In the genomic region with DNA sequence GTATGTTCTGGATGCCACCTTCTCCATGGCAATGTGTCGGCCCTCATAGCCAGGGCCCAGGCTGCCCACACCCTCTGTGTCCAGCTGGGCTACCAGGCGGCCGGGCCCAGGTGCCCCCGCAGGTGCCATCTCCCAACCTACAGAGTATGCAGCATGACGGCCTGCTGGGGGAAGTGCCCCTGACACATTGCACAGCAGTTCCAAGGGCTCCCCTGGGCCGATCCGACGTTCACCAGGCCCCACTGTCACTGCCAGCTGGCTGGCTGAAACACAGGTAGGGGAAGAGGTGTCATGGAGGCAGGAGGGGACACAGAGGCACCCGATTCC, we compare ENCODE assay signal across 26 cellular contexts. TPM values are rescaled to one million over a fixed set of nuclear protein-coding genes. Genes with fewer than 3 reads are reported as not detected.
A peak's percentile ranks its signal among the peaks of the same experiment; 100 is the strongest.
DNase-seq lines count a peak whose midpoint lies in the region; ATAC-seq and TF ChIP-seq lines count a peak whose summit lies in the region.
"Had no signal": no experiment of that assay in that cellular context is flagged by ENCODE, and none has a peak within 500 bp of the region (broad histone marks: within the 10 kb centered on the region; RNA-seq: fewer than 3 reads in every experiment).

No MANE protein-coding gene starts in this region.

- POLR2A ChIA-PET in WTC11 (lab: Charles Lee) = no interaction called here

- H3K4me3 Mint-ChIP-seq in GM23338 (no peak overlapping the region), WTC11 (no peak overlapping the region)

- H3K27me3 Mint-ChIP-seq in GM23338 (ENCODE audit: insufficient read depth, low read depth, poor library complexity) (peaks cover 7% of the 10 kb centered on the region), WTC11 (ENCODE audit: low read depth) (no peaks in the 10 kb centered on the region)

- no peaks in the 10 kb centered on the region; the same call in 1 of the 2 replicates for H3F3A ChIP-seq in GM23338 (replicated peaks; ENCODE audit: low read depth)

- no peak overlapping the region for H2AFZ ChIP-seq in GM23338
- H2AFZ ChIP-seq: GM23248 had no signal

- 0 out of 2 replicates have a peak overlapping the region, but pooled peaks have one; percentile 11 for H3K27ac Mint-ChIP-seq in GM23338
- H3K27ac Mint-ChIP-seq in WTC11 = peak overlapping the region; percentile 8; the same call in 1 of the 2 replicates

- H3K4me1 Mint-ChIP-seq in GM23338 (peaks cover 39% of the 10 kb centered on the region), WTC11 (peaks cover 44% of the 10 kb centered on the region)

- no peak for DNase-seq in GM23338 (ENCODE audit: low spot score)
- DNase-seq in WTC11 (ENCODE audit: low spot score) = no peak
- no peak for DNase-seq in dorsolateral prefrontal cortex
- no peak for DNase-seq in RKO (ENCODE audit: low spot score)
- no peak for DNase-seq in left colon
- DNase-seq in activated CD4-positive, alpha-beta T cell treated with anti-CD3 and anti-CD28 coated beads for 4 hours = no peak
- DNase-seq: CD4-positive, alpha-beta memory T cell; COR-L47; GDM1; GM23248; IMR-90; KG1; MG63; NCI-H2029 treated with DMSO at 0.1 percent for 48 hours; NCI-H446 treated with DMSO at 0.1 percent for 48 hours; NCI-H526; NCI-H82; NK-92 treated with Interleukin-12 subunit alpha and Interleukin-12 subunit beta, amount 100 ng/mL, for 24 hours; PC-3; Right ventricle myocardium superior had no signal

- TF ChIP-seq CTCF in GM23338 (conservative IDR thresholded peaks at IDR 0.05; ENCODE audit: low read depth in 2 of 2) (no peak), WTC11 (IDR thresholded peaks at IDR 0.05) (no peak), dorsolateral prefrontal cortex (IDR thresholded peaks at IDR 0.05 in 54 of 56, conservative IDR thresholded peaks at IDR 0.05 in 2 of 56; ENCODE audit: low read depth in 1 of 56, partially characterized antibody in 56 of 56) (no peak)

- peaks cover 7% of the 10 kb centered on the region for H3K36me3 ChIP-seq in GM23338 (ENCODE audit: insufficient read depth)
- H3K36me3 ChIP-seq: HAP-1, MG63, SJSA1 had no signal

- intact Hi-C loops in dorsolateral prefrontal cortex (cut with DNase I) (no loop called here), left colon (cut with DNase I, micrococcal nuclease) (no loop called here)

- no peaks in the 10 kb centered on the region for H3K27me3 ChIP-seq in GM23338 (ENCODE audit: insufficient read depth)
- H3K27me3 ChIP-seq in dorsolateral prefrontal cortex = no peaks in the 10 kb centered on the region
- H3K27me3 ChIP-seq: MG63, SJSA1 had no signal

- ATAC-seq in GM23338 (no peak), WTC11 (no peak), left colon (no peak)
- ATAC-seq: GM12878, PC-3 had no signal

- H3K36me3 Mint-ChIP-seq in GM23338 (ENCODE audit: low read depth) = peaks cover 39% of the 10 kb centered on the region
- peaks cover 22% of the 10 kb centered on the region for H3K36me3 Mint-ChIP-seq in WTC11

- H3K4me1 ChIP-seq in GM23338 (ENCODE audit: insufficient read depth) = peaks cover 31% of the 10 kb centered on the region

- no peak overlapping the region for H3K4me2 ChIP-seq in GM23338

- no peaks in the 10 kb centered on the region; the same call in 1 of the 2 replicates for H4K20me1 ChIP-seq in GM23338 (replicated peaks; ENCODE audit: insufficient read depth)

- H3K9me2 ChIP-seq in GM23338 (ENCODE audit: insufficient read depth) = no peaks in the 10 kb centered on the region

- peaks cover 36% of the 10 kb centered on the region for H3K79me2 ChIP-seq in GM23338 (replicated peaks; ENCODE audit: insufficient read depth)

- CTCF ChIA-PET in WTC11 (lab: Charles Lee) = interaction anchor here (1.2 kb wide), 1 partner anchor 47 kb away, joined by 4 read pairs; no protein-coding TSS in a partner anchor

- H3K4me3 ChIP-seq in GM23338 (no peak overlapping the region), dorsolateral prefrontal cortex (peak overlapping the region in 5 of 59 donors; percentile 1 to 28 (median 9))
- H3K4me3 ChIP-seq: GM12878, GM23248, HAP-1, MG63, SJSA1 had no signal

- no peaks in the 10 kb centered on the region; the same call in 2 of the 3 replicates for H3K9me3 Mint-ChIP-seq in GM23338
- no peaks in the 10 kb centered on the region for H3K9me3 Mint-ChIP-seq in WTC11
- H3K9me3 Mint-ChIP-seq: CD4-positive, alpha-beta memory T cell had no signal

- H3K27ac ChIP-seq in GM23338 (ENCODE audit: low read depth) (no peak overlapping the region), dorsolateral prefrontal cortex (peak overlapping the region; percentile 65 to 100 (median 98)), temporal lobe (ENCODE audit: low read depth, low read length) (peak overlapping the region; percentile 88)
- H3K27ac ChIP-seq: GM23248, SJSA1 had no signal

TF ChIP-seq in GM23338, 12 proteins besides CTCF, POLR2A, EP300 and RAD21:
- no peak for TF ChIP-seq EZH2phosphoT487 (IDR thresholded peaks at IDR 0.05; ENCODE audit: unreplicated experiment)
- TF ChIP-seq STAT1 (IDR thresholded peaks at IDR 0.05; ENCODE audit: unreplicated experiment) = no peak

TF ChIP-seq in WTC11, 78 proteins besides CTCF, POLR2A, EP300 and RAD21 (continues in another document):
- TF ChIP-seq USF2 (CRISPR knock-in tag; IDR thresholded peaks at IDR 0.05) (no peak), ZNF317 (CRISPR knock-in tag; IDR thresholded peaks at IDR 0.05; ENCODE audit: borderline replicate concordance, low read depth) (no peak), ZSCAN18 (CRISPR knock-in tag; IDR thresholded peaks at IDR 0.05) (no peak), NFE2L1 (CRISPR knock-in tag; IDR thresholded peaks at IDR 0.05) (no peak)
- TF ChIP-seq, protein P1, sequence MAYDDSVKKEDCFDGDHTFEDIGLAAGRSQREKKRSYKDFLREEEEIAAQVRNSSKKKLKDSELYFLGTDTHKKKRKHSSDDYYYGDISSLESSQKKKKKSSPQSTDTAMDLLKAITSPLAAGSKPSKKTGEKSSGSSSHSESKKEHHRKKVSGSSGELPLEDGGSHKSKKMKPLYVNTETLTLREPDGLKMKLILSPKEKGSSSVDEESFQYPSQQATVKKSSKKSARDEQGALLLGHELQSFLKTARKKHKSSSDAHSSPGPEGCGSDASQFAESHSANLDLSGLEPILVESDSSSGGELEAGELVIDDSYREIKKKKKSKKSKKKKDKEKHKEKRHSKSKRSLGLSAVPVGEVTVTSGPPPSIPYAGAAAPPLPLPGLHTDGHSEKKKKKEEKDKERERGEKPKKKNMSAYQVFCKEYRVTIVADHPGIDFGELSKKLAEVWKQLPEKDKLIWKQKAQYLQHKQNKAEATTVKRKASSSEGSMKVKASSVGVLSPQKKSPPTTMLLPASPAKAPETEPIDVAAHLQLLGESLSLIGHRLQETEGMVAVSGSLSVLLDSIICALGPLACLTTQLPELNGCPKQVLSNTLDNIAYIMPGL (CRISPR knock-in tag; IDR thresholded peaks at IDR 0.05) = no peak

RNA-seq across cellular contexts. Expression of gene IGSF8, which starts 5.4 kb away (rescaled TPM):
- 111 and 120 TPM in 2 replicates for total RNA-seq in GM23338 (2014; rRNA removed; shearing (Covaris generic))
- 38.4 and 41.5 TPM in 2 replicates for polyA plus RNA-seq in GM23338 (2016; fragmentation: Nextera tagmentation; extraction: Ambion mirVana)
- total RNA-seq in WTC11 (2021) (86.7 to 101 TPM (median 95.1 TPM) in 3 replicates), dorsolateral prefrontal cortex (100 to 1,000 TPM; 106 to 269 (median 187) TPM), temporal lobe (43.5 TPM), left colon (10 to 100 TPM; 57.6 to 64.0 TPM)

RNA-seq across cellular contexts. Expression of gene KCNJ9, which starts 11.7 kb away (rescaled TPM):
- 0.08 and 0.24 TPM in 2 replicates for total RNA-seq in GM23338 (2014; rRNA removed; shearing (Covaris generic))
- polyA plus RNA-seq in GM23338 (2016; fragmentation: Nextera tagmentation; extraction: Ambion mirVana) = 0.26 and 0.34 TPM in 2 replicates
- total RNA-seq in WTC11 (2021) (0.09 to 0.14 TPM in 2 of 3 replicates, not detected in the other), dorsolateral prefrontal cortex (100 to 1,000 TPM in 76 of 120 experiments, 10 to 100 TPM in 44; 68.4 to 189 (median 105) TPM), temporal lobe (10.6 TPM), left colon (not detected)
- total RNA-seq: A673; CD4-positive, alpha-beta memory T cell; GM12878; GM23248; IMR-90; PC-3; Right ventricle myocardium superior; RPMI7951; SJSA1 had no signal
- polyA plus RNA-seq: CD4-positive, alpha-beta memory T cell; GM23248; IMR-90 had no signal

RNA-seq across cellular contexts. Expression of gene ATP1A2, which starts 22.5 kb away (rescaled TPM):
- total RNA-seq in GM23338 (2014; rRNA removed; shearing (Covaris generic)) = 17.7 and 18.3 TPM in 2 replicates
- polyA plus RNA-seq in GM23338 (2016; fragmentation: Nextera tagmentation; extraction: Ambion mirVana) = 4.9 and 5.2 TPM in 2 replicates
- 22.8 to 25.6 TPM (median 23.2 TPM) in 3 replicates for total RNA-seq in WTC11 (2021)
- 1,000 to 10,000 TPM in 6 of 120 experiments, 100 to 1,000 TPM in 114; 289 to 1,943 (median 637) TPM for total RNA-seq in dorsolateral prefrontal cortex
- 93.2 TPM for total RNA-seq in temporal lobe
- total RNA-seq in left colon = 10 to 100 TPM in 1 of 2 donors, 1 to 10 TPM in 1; 1.8 to 12.1 TPM
- total RNA-seq: A673; CD4-positive, alpha-beta memory T cell; GM12878; PC-3; RPMI7951 had no signal
- polyA plus RNA-seq: CD4-positive, alpha-beta memory T cell had no signal

RNA-seq across cellular contexts. Expression of gene KCNJ10, which starts 23.1 kb away (rescaled TPM):
- 1.6 and 2.8 TPM in 2 replicates for total RNA-seq in GM23338 (2014; rRNA removed; shearing (Covaris generic))
- 1.2 and 1.4 TPM in 2 replicates for polyA plus RNA-seq in GM23338 (2016; fragmentation: Nextera tagmentation; extraction: Ambion mirVana)
- total RNA-seq in WTC11 (2021) (1.4 to 1.6 TPM (median 1.4 TPM) in 3 replicates), dorsolateral prefrontal cortex (100 to 1,000 TPM in 99 of 120 experiments, 10 to 100 TPM in 21; 53.1 to 378 (median 135) TPM), temporal lobe (5.9 TPM), left colon (under 1 TPM in 1 of 2 donors, not detected in 1; 0.45 TPM)
- total RNA-seq: A673; CD4-positive, alpha-beta memory T cell; GM23248; IMR-90; SJSA1 had no signal
- polyA plus RNA-seq: GM23248, IMR-90 had no signal

RNA-seq across cellular contexts. Expression of gene ATP1A4, which starts 58.4 kb away (rescaled TPM):
- total RNA-seq in GM23338 (2014; rRNA removed; shearing (Covaris generic)) = 0.23 and 0.63 TPM in 2 replicates
- 0.27 and 0.43 TPM in 2 replicates for polyA plus RNA-seq in GM23338 (2016; fragmentation: Nextera tagmentation; extraction: Ambion mirVana)
- total RNA-seq in WTC11 (2021) (0.37 to 0.78 TPM (median 0.55 TPM) in 3 replicates), dorsolateral prefrontal cortex (1 to 10 TPM in 93 of 120 experiments, under 1 TPM in 27; 0.29 to 8.7 (median 1.7) TPM), temporal lobe (under 0.01 TPM), left colon (not detected)
- total RNA-seq: A673; CD4-positive, alpha-beta memory T cell; GM23248; IMR-90; RPMI7951; SJSA1 had no signal
- polyA plus RNA-seq: CD4-positive, alpha-beta memory T cell; GM23248; IMR-90 had no signal
